ENCODE assay signal across 9 cellular contexts in genomic region chr7:105487559-105488218, GRCh38. TPM values are rescaled to one million over a fixed set of nuclear protein-coding genes. Genes with fewer than 3 reads are reported as not detected.
DNase-seq lines count a peak whose midpoint lies in the region; ATAC-seq and TF ChIP-seq lines count a peak whose summit lies in the region.
"Had no signal": no experiment of that assay in that cellular context is flagged by ENCODE, and none has a peak within 500 bp of the region (broad histone marks: within the 10 kb centered on the region; RNA-seq: fewer than 3 reads in every experiment).

No MANE protein-coding gene starts in this region.

- H3K9me3 ChIP-seq in RWPE2 (ENCODE audit: severe bottlenecking) = no peaks in the 10 kb centered on the region

- TF ChIP-seq POLR2A in erythroblast (IDR thresholded peaks at IDR 0.05; ENCODE audit: low read length) = no peak

- peak overlapping the region; percentile 15 for H3K27ac Mint-ChIP-seq in activated T-cell treated with anti-CD3 and anti-CD28 coated beads, Interleukin-2, amount 50 U/mL, for 24 hours
- H3K27ac Mint-ChIP-seq in neural crest cell (ENCODE audit: unreplicated experiment) = no peak overlapping the region
- H3K27ac Mint-ChIP-seq: activated naive CD8-positive, alpha-beta T cell had no signal

- peaks cover 76% of the 10 kb centered on the region for H3K36me3 Mint-ChIP-seq in activated T-cell treated with anti-CD3 and anti-CD28 coated beads, Interleukin-2, amount 50 U/mL, for 24 hours (ENCODE audit: low read depth)
- peaks cover 5% of the 10 kb centered on the region for H3K36me3 Mint-ChIP-seq in neural crest cell (ENCODE audit: low read depth)
- peaks cover 30% of the 10 kb centered on the region for H3K36me3 Mint-ChIP-seq in activated T-cell treated with anti-CD3 and anti-CD28 coated beads, Interleukin-2, amount 50 U/mL, for 4 hours (ENCODE audit: insufficient read depth)

- H3K27ac ChIP-seq in RWPE2 (ENCODE audit: poor library complexity, severe bottlenecking) (peak overlapping the region; percentile 39), coronary artery (no peak overlapping the region)

- peaks cover 1% of the 10 kb centered on the region for H3K4me1 Mint-ChIP-seq in activated T-cell treated with anti-CD3 and anti-CD28 coated beads, Interleukin-2, amount 50 U/mL, for 24 hours (ENCODE audit: low read depth)
- no peaks in the 10 kb centered on the region for H3K4me1 Mint-ChIP-seq in neural crest cell
- no peaks in the 10 kb centered on the region for H3K4me1 Mint-ChIP-seq in activated T-cell treated with anti-CD3 and anti-CD28 coated beads, Interleukin-2, amount 50 U/mL, for 4 hours (ENCODE audit: low read depth)

- no peaks in the 10 kb centered on the region for H3K9me3 Mint-ChIP-seq in activated T-cell treated with anti-CD3 and anti-CD28 coated beads, Interleukin-2, amount 50 U/mL, for 24 hours
- no peaks in the 10 kb centered on the region for H3K9me3 Mint-ChIP-seq in neural crest cell
- no peaks in the 10 kb centered on the region for H3K9me3 Mint-ChIP-seq in activated T-cell treated with anti-CD3 and anti-CD28 coated beads, Interleukin-2, amount 50 U/mL, for 4 hours

- H3K4me1 ChIP-seq in RWPE2 (ENCODE audit: insufficient read depth, poor library complexity, severe bottlenecking) = peaks cover 8% of the 10 kb centered on the region

- ATAC-seq in RWPE2 (ENCODE audit: low read depth) = peak; percentile 81
- ATAC-seq in activated T-cell treated with anti-CD3 and anti-CD28 coated beads, Interleukin-2, amount 50 U/mL, for 4 hours = no peak
- no peak for ATAC-seq in HG02870 (IDR thresholded peaks at IDR 0.05; ENCODE audit: unreplicated experiment)

- DNase-seq in activated T-cell treated with anti-CD3 and anti-CD28 coated beads, Interleukin-2, amount 50 U/mL, for 24 hours = no peak
- DNase-seq in activated T-cell treated with anti-CD3 and anti-CD28 coated beads, Interleukin-2, amount 50 U/mL, for 1 hour = no peak
- DNase-seq in RWPE2 (ENCODE audit: low spot score) (no peak), erythroblast (lab: John Stamatoyannopoulos, UW) (peak; percentile 24 to 47), neural crest cell (ENCODE audit: low read depth, low spot score) (no peak), coronary artery (ENCODE audit: low spot score) (no peak)
- DNase-seq in activated T-cell treated with anti-CD3 and anti-CD28 coated beads, Interleukin-2, amount 50 U/mL, for 4 hours = no peak

- no peaks in the 10 kb centered on the region for H3K27me3 ChIP-seq in RWPE2 (ENCODE audit: insufficient read depth, poor library complexity, severe bottlenecking)

- H3K4me3 Mint-ChIP-seq in activated T-cell treated with anti-CD3 and anti-CD28 coated beads, Interleukin-2, amount 50 U/mL, for 24 hours = no peak overlapping the region
- no peak overlapping the region for H3K4me3 Mint-ChIP-seq in neural crest cell
- H3K4me3 Mint-ChIP-seq in activated T-cell treated with anti-CD3 and anti-CD28 coated beads, Interleukin-2, amount 50 U/mL, for 4 hours = no peak overlapping the region
- H3K4me3 Mint-ChIP-seq: activated naive CD8-positive, alpha-beta T cell had no signal

- H3K27me3 Mint-ChIP-seq in activated T-cell treated with anti-CD3 and anti-CD28 coated beads, Interleukin-2, amount 50 U/mL, for 24 hours = no peaks in the 10 kb centered on the region
- H3K27me3 Mint-ChIP-seq in neural crest cell (ENCODE audit: low read depth) = no peaks in the 10 kb centered on the region
- H3K27me3 Mint-ChIP-seq in activated T-cell treated with anti-CD3 and anti-CD28 coated beads, Interleukin-2, amount 50 U/mL, for 4 hours (ENCODE audit: low read depth) = no peaks in the 10 kb centered on the region
- H3K27me3 Mint-ChIP-seq: activated naive CD8-positive, alpha-beta T cell had no signal

- TF ChIP-seq CTCF in RWPE2 (IDR thresholded peaks at IDR 0.05; ENCODE audit: poor library complexity, severe bottlenecking) = peak; percentile 77
- peak; percentile 63 for TF ChIP-seq CTCF in neural crest cell (conservative IDR thresholded peaks at IDR 0.05)
- no peak for TF ChIP-seq CTCF in coronary artery (IDR thresholded peaks at IDR 0.05)

- H3K4me3 ChIP-seq in RWPE2 (ENCODE audit: severe bottlenecking) (no peak overlapping the region), coronary artery (no peak overlapping the region)

- H3K36me3 ChIP-seq in RWPE2 (ENCODE audit: low read depth) = peaks cover 46% of the 10 kb centered on the region

RNA-seq across cellular contexts. Expression of gene PUS7, which starts 34.4 kb away (rescaled TPM):
- total RNA-seq in neural crest cell = 38.0 and 44.0 TPM in 2 replicates
- 10 to 100 TPM; 34.4 to 53.9 (median 41.4) TPM for total RNA-seq in activated T-cell treated with anti-CD3 and anti-CD28 coated beads, Interleukin-2, amount 50 U/mL, for 4 hours

RNA-seq across cellular contexts. Expression of gene RINT1, which starts 44.3 kb away (rescaled TPM):
- 18.8 and 21.5 TPM in 2 replicates for total RNA-seq in neural crest cell
- total RNA-seq in activated T-cell treated with anti-CD3 and anti-CD28 coated beads, Interleukin-2, amount 50 U/mL, for 4 hours = 10 to 100 TPM; 31.3 to 34.1 (median 31.5) TPM

Comparison
In these comparisons a context has a peak if more than half of its experiments do, and no peak if none do; other contexts are left out.
1. DNase-seq: peak in erythroblast (2 of 2); none in activated T-cell treated with anti-CD3 and anti-CD28 coated beads, Interleukin-2, amount 50 U/mL, for 24 hours (single experiment), activated T-cell treated with anti-CD3 and anti-CD28 coated beads, Interleukin-2, amount 50 U/mL, for 1 hour (single experiment), RWPE2 (single experiment), neural crest cell (single experiment), coronary artery (single experiment) and activated T-cell treated with anti-CD3 and anti-CD28 coated beads, Interleukin-2, amount 50 U/mL, for 4 hours (single experiment).